1 cellular context compared by ENCODE assay signal in genomic region chr14:68978550-68978911, GRCh38.
A peak's percentile ranks its signal among the peaks of the same experiment; 100 is the strongest.
TF ChIP-seq lines count a peak whose summit lies in the region.

No MANE protein-coding gene starts in this region.

TF ChIP-seq in H1, 55 proteins besides CTCF, POLR2A, EP300 and RAD21 (continued from another document):
- TF ChIP-seq SIX5 (IDR thresholded peaks at IDR 0.05; ENCODE audit: low read depth, low read length), result no peak
- peak; percentile 8; the same call in 1 of the 2 replicates for TF ChIP-seq RBBP5 (IDR thresholded peaks at IDR 0.05; ENCODE audit: borderline replicate concordance, low read depth, low read length)
- peak; percentile 41; the same call in 1 of the 2 replicates for TF ChIP-seq PHF8 (conservative IDR thresholded peaks at IDR 0.05; ENCODE audit: low read depth, low read length)
- no peak for TF ChIP-seq JUND (IDR thresholded peaks at IDR 0.05; ENCODE audit: low read length)
- no peak for TF ChIP-seq SP1 (IDR thresholded peaks at IDR 0.05; ENCODE audit: low read depth, low read length)
- TF ChIP-seq CHD7 (IDR thresholded peaks at IDR 0.05; ENCODE audit: insufficient replicate concordance, low read length), result no peak
- peak; percentile 78 for TF ChIP-seq POLR2AphosphoS5 (IDR thresholded peaks at IDR 0.05; ENCODE audit: low read depth, low read length)
- no peak for TF ChIP-seq ZNF274 (IDR thresholded peaks at IDR 0.05; ENCODE audit: borderline replicate concordance, extremely low read depth, low read length)
- TF ChIP-seq SIN3A (conservative IDR thresholded peaks at IDR 0.05 in 1 of 2, IDR thresholded peaks at IDR 0.05 in 1 of 2; ENCODE audit: low read depth in 1 of 2, low read length in 2 of 2), result peak; percentile 14 to 34; a peak in 2 of 4 replicates
- peak; percentile 48 for TF ChIP-seq TAF7 (optimal IDR thresholded peaks at IDR 0.05; ENCODE audit: borderline replicate concordance, low read depth, low read length)
- TF ChIP-seq EZH2 (IDR thresholded peaks at IDR 0.05; ENCODE audit: low read depth, low read length, severe bottlenecking), result no peak
